In genomic region chr14:31026076-31026394, GRCh38 we compare ENCODE assay signal across 8 cellular contexts. TPM values are rescaled to one million over a fixed set of nuclear protein-coding genes. Genes with fewer than 3 reads are reported as not detected.
DNase-seq lines count a peak whose midpoint lies in the region; ATAC-seq and TF ChIP-seq lines count a peak whose summit lies in the region.

Gene STRN3 (minus strand): TSS chr14:31026379. CDS start chr14:31026185, 194 bp downstream.

- H3K27ac ChIP-seq in SJCRH30 (peak within 1 kb of the TSS; percentile 97), fibroblast of lung (ENCODE audit: insufficient read depth, low read length) (peak within 1 kb of the TSS; percentile 98)

- H3K4me1 ChIP-seq in SJCRH30 = no peaks in the 10 kb centered on the region; the same call in 1 of the 2 replicates
- H3K4me1 ChIP-seq in fibroblast of lung (ENCODE audit: control insufficient read depth, extremely low read depth, insufficient read depth, low read length) = no peaks in the 10 kb centered on the region

- peak within 1 kb of the TSS; percentile 93 for H3K9ac ChIP-seq in fibroblast of lung (ENCODE audit: insufficient read depth, low read length)

- H3K4me3 ChIP-seq in SJCRH30 (peak within 1 kb of the TSS; percentile 98), fibroblast of lung (replicated peaks in 1 of 4; ENCODE audit: control extremely low read depth in 1 of 4, insufficient read depth in 1 of 4, low read depth in 3 of 4, low read length in 4 of 4) (peak within 1 kb of the TSS; percentile 84 to 93 (median 91))

- no peaks in the 10 kb centered on the region for H4K20me1 ChIP-seq in fibroblast of lung (ENCODE audit: control insufficient read depth, extremely low read depth, insufficient read depth, low read length)

- no peak for DNase-seq in SJCRH30
- DNase-seq in fibroblast of lung (ENCODE audit: low read depth in 2 of 2) = no peak
- DNase-seq in occipital lobe (lab: John Stamatoyannopoulos, UW) = no peak
- DNase-seq in DMS79 (lab: John Stamatoyannopoulos, UW) = no peak
- no peak for DNase-seq in D341Med (ENCODE audit: low spot score)
- no peak for DNase-seq in pons (ENCODE audit: low spot score)
- DNase-seq in DMS 273 (lab: John Stamatoyannopoulos, UW; ENCODE audit: unreplicated experiment) = no peak

- H3K27me3 ChIP-seq in SJCRH30 = no peaks in the 10 kb centered on the region
- no peaks in the 10 kb centered on the region for H3K27me3 ChIP-seq in fibroblast of lung (ENCODE audit: control insufficient read depth, insufficient read depth, low read length)

- TF ChIP-seq CTCF in fibroblast of lung (conservative IDR thresholded peaks at IDR 0.05 in 1 of 2, IDR thresholded peaks at IDR 0.05 in 1 of 2; ENCODE audit: low read depth in 1 of 2, low read length in 2 of 2) = no peak

- peak within 1 kb of the TSS; percentile 88 for H3K4me2 ChIP-seq in fibroblast of lung (ENCODE audit: extremely low read depth, insufficient read depth, low read length)

- H3K36me3 ChIP-seq in SJCRH30 (peaks cover 10% of the 10 kb centered on the region; the same call in 1 of the 2 replicates), fibroblast of lung (ENCODE audit: control insufficient read depth, insufficient read depth, low read length) (no peaks in the 10 kb centered on the region)

- peaks cover 49% of the 10 kb centered on the region for H3K79me2 ChIP-seq in fibroblast of lung (ENCODE audit: control insufficient read depth, insufficient read depth, low read length)

- ATAC-seq in GM21576 (IDR thresholded peaks at IDR 0.05; ENCODE audit: unreplicated experiment) = peak; percentile 16

- H3K9me3 ChIP-seq in SJCRH30 (replicated peaks) (no peaks in the 10 kb centered on the region), fibroblast of lung (ENCODE audit: control insufficient read depth, insufficient read depth, low read depth, low read length) (no peaks in the 10 kb centered on the region)

- peak within 1 kb of the TSS; percentile 85 for H2AFZ ChIP-seq in fibroblast of lung (ENCODE audit: low read length)

RNA-seq across cellular contexts. Expression of gene STRN3, which starts in this region (rescaled TPM):
- 71.0 and 80.9 TPM in 2 replicates for total RNA-seq in SJCRH30 (2014; rRNA removed; shearing (Covaris generic))
- total RNA-seq in fibroblast of lung = 76.5 and 88.2 TPM in 2 replicates
- polyA plus RNA-seq in fibroblast of lung = 33.2 and 42.0 TPM in 2 replicates
- 24.1 and 26.5 TPM in 2 replicates for polyA plus RNA-seq in fibroblast of lung (2012)
- 10.5 and 20.8 TPM in 2 replicates for polyA minus RNA-seq in fibroblast of lung (ENCODE audit: low replicate concordance)
- 138 TPM for total RNA-seq in occipital lobe
